Comparison of ENCODE assay signal across 22 cellular contexts in genomic region chr10:68103867-68104255, GRCh38. TPM values are rescaled to one million over a fixed set of nuclear protein-coding genes. Genes with fewer than 3 reads are reported as not detected.
"Had no signal": no experiment of that assay in that cellular context is flagged by ENCODE, and none has a peak within 500 bp of the region (broad histone marks: within the 10 kb centered on the region; RNA-seq: fewer than 3 reads in every experiment).

No MANE protein-coding gene starts in this region.

- H3K9ac ChIP-seq: parathyroid adenoma had no signal

- H3K36me3 ChIP-seq: tibial nerve had no signal

- H3K79me2 ChIP-seq: parathyroid adenoma had no signal

- FAIRE-seq: bronchial epithelial cell had no signal

- ATAC-seq: activated CD8-positive, alpha-beta memory T cell treated with anti-CD3 and anti-CD28 coated beads, Interleukin-2, amount 10 ng/mL, durations not matched to agents 7 days and 5 days; foreskin keratinocyte; naive thymus-derived CD4-positive, alpha-beta T cell had no signal

- H3K4me1 ChIP-seq: parathyroid adenoma, tibial nerve had no signal

- DNase-seq: activated CD4-positive, alpha-beta T cell treated with anti-CD3 and anti-CD28 coated beads for 1 hour; activated CD4-positive, alpha-beta T cell treated with anti-CD3 and anti-CD28 coated beads, Interleukin-2, amount 50 U/mL, for 4 hours; activated CD8-positive, alpha-beta memory T cell treated with anti-CD3 and anti-CD28 coated beads, Interleukin-2, amount 10 ng/mL, durations not matched to agents 7 days and 5 days; activated naive CD4-positive, alpha-beta T cell treated with anti-CD3 and anti-CD28 coated beads, Interleukin-2, amount 10 ng/mL, durations not matched to agents 7 days and 5 days; activated T-cell treated with anti-CD3 and anti-CD28 coated beads, Interleukin-2, amount 50 U/mL, for 1 hour; effector memory CD4-positive, alpha-beta T cell; foreskin keratinocyte; immature natural killer cell; naive thymus-derived CD4-positive, alpha-beta T cell; stimulated activated CD4-positive, alpha-beta T cell treated with anti-CD3 and anti-CD28 coated beads, Interleukin-4, amount 100 ng/mL, for 4 hours; stimulated activated CD8-positive, alpha-beta memory T cell treated with anti-CD3 and anti-CD28 coated beads, Interleukin-4, amount 100 ng/mL, for 48 hours; stimulated activated naive CD4-positive, alpha-beta T cell treated with Interleukin-2 at 50 U/mL for 16 hours; substantia nigra; T-helper 9 cell had no signal

- H3K4me3 ChIP-seq: smooth muscle cell, tibial nerve had no signal

- H3K4me2 ChIP-seq: smooth muscle cell had no signal

- H3K27me3 ChIP-seq: foreskin keratinocyte, tibial nerve had no signal

- H3K9me3 ChIP-seq: tibial nerve had no signal

- H3K27ac ChIP-seq: foreskin keratinocyte, parathyroid adenoma, tibial nerve had no signal

RNA-seq across cellular contexts. Expression of gene MYPN, which starts 5.4 kb away (rescaled TPM):
- total RNA-seq: activated CD8-positive, alpha-beta memory T cell treated with anti-CD3 and anti-CD28 coated beads, Interleukin-2, amount 10 ng/mL, durations not matched to agents 7 days and 5 days; activated T-helper 2 cell treated with anti-CD3 and anti-CD28 coated beads, Interferon-gamma antibody, Interleukin-2, Interleukin-4, amounts not matched to agents 10 μg/mL and 5 μg/mL and 100 μg/mL, durations not matched to agents 14 hours and 24 hours and 36 hours; bronchial epithelial cell; cerebellum; foreskin keratinocyte; lung microvascular endothelial cell; mononuclear cell; naive thymus-derived CD4-positive, alpha-beta T cell; tibial nerve had no signal
- polyA plus RNA-seq: immature natural killer cell; naive thymus-derived CD4-positive, alpha-beta T cell had no signal
